Comparison of ENCODE assay signal across 1 cellular context in the genomic region with DNA sequence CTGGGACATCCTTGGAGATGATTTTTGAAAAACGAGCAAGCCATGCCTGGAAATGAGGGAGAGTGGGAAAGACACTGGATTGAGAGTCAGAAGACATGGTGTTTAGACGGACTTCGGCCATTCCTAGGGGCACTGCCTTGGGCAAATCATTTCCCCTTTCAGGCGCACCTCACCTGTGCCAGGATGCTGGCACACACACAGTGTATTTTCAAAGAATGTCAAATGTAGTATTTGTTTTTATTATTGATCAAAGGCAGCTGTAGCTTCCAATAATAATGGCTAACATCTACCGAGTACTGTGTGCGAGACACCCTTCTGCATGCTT.
TF ChIP-seq lines count a peak whose summit lies in the region.

No MANE protein-coding gene starts in this region.

TF ChIP-seq in HEK293, 187 proteins besides CTCF, POLR2A, EP300 and RAD21 (continued from another document):
- TF ChIP-seq TSHZ1 (tag by site-specific recombination; IDR thresholded peaks at IDR 0.05; ENCODE audit: borderline replicate concordance) (0 out of 2 replicates have a peak, but pooled peaks have one; percentile 3), ZNF514 (tag by site-specific recombination; IDR thresholded peaks at IDR 0.05) (no peak), SP3 (tag by site-specific recombination; IDR thresholded peaks at IDR 0.05) (0 out of 2 replicates have a peak, but pooled peaks have one; percentile 8), ZNF621 (tag by site-specific recombination; IDR thresholded peaks at IDR 0.05) (no peak), ZNF391 (tag by site-specific recombination; IDR thresholded peaks at IDR 0.05; ENCODE audit: borderline replicate concordance, low read depth) (no peak), ZNF768 (tag by site-specific recombination; IDR thresholded peaks at IDR 0.05) (no peak), ZBTB1 (tag by site-specific recombination; IDR thresholded peaks at IDR 0.05) (no peak), ZNF2 (tag by site-specific recombination; IDR thresholded peaks at IDR 0.05) (0 out of 2 replicates have a peak, but pooled peaks have one; percentile 52), ZNF843 (tag by site-specific recombination; IDR thresholded peaks at IDR 0.05) (no peak), ZBTB17 (tag by site-specific recombination; IDR thresholded peaks at IDR 0.05) (no peak)
TF ChIP-seq in HEK293: peak in this region for 3.
